In genomic region chr1:114107474-114108175, GRCh38 we compare ENCODE assay signal across 2 cellular contexts.
TF ChIP-seq lines count a peak whose summit lies in the region.

No MANE protein-coding gene starts in this region.

TF ChIP-seq in HepG2, 621 proteins besides CTCF, POLR2A, EP300 and RAD21:
- no peak for TF ChIP-seq KDM3A (CRISPR knock-in tag; IDR thresholded peaks at IDR 0.05; ENCODE audit: low read depth)
- TF ChIP-seq STAG1 (CRISPR knock-in tag; IDR thresholded peaks at IDR 0.05): peak; percentile 28; the same call in 1 of the 2 replicates
- no peak for TF ChIP-seq CREB3 (CRISPR knock-in tag; IDR thresholded peaks at IDR 0.05)
TF ChIP-seq in HepG2: peak in this region for 1.

TF ChIP-seq in H1, 55 proteins besides CTCF, POLR2A, EP300 and RAD21:
- no peak for TF ChIP-seq CHD1 (IDR thresholded peaks at IDR 0.05; ENCODE audit: low read depth, low read length)
- TF ChIP-seq SUZ12 (IDR thresholded peaks at IDR 0.05; ENCODE audit: low read length): no peak
- TF ChIP-seq CEBPB (IDR thresholded peaks at IDR 0.05; ENCODE audit: low read depth, low read length): no peak
- no peak for TF ChIP-seq SIRT6 (IDR thresholded peaks at IDR 0.05; ENCODE audit: low read length)
- TF ChIP-seq, protein P1, sequence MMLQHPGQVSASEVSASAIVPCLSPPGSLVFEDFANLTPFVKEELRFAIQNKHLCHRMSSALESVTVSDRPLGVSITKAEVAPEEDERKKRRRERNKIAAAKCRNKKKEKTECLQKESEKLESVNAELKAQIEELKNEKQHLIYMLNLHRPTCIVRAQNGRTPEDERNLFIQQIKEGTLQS (IDR thresholded peaks at IDR 0.05; ENCODE audit: insufficient read depth, low read depth, low read length): no peak
